ENCODE assay signal across 10 cellular contexts in genomic region chr18:63307555-63308200, GRCh38. TPM values are rescaled to one million over a fixed set of nuclear protein-coding genes. Genes with fewer than 3 reads are reported as not detected.
DNase-seq lines count a peak whose midpoint lies in the region; ATAC-seq and TF ChIP-seq lines count a peak whose summit lies in the region.
"Had no signal": no experiment of that assay in that cellular context is flagged by ENCODE, and none has a peak within 500 bp of the region (broad histone marks: within the 10 kb centered on the region; RNA-seq: fewer than 3 reads in every experiment).

No MANE protein-coding gene starts in this region.

- ATAC-seq in HG03039 (IDR thresholded peaks at IDR 0.05; ENCODE audit: unreplicated experiment) = no peak

- H3K9me3 ChIP-seq in fibroblast of lung (ENCODE audit: control insufficient read depth, insufficient read depth, low read depth, low read length) = no peaks in the 10 kb centered on the region

- H4K20me1 ChIP-seq in fibroblast of lung (ENCODE audit: control insufficient read depth, extremely low read depth, insufficient read depth, low read length) = no peaks in the 10 kb centered on the region

- H3K36me3 ChIP-seq in fibroblast of lung (ENCODE audit: control insufficient read depth, insufficient read depth, low read length) = no peaks in the 10 kb centered on the region

- no peak for TF ChIP-seq CTCF in fibroblast of lung (conservative IDR thresholded peaks at IDR 0.05 in 1 of 2, IDR thresholded peaks at IDR 0.05 in 1 of 2; ENCODE audit: low read depth in 1 of 2, low read length in 2 of 2)

- in situ Hi-C loops in G401 (cut with HindIII; ENCODE audit: low sequenced_read_pairs) = loop anchor here (25.0 kb wide), 1 partner anchor 170 kb away; no protein-coding TSS in a partner anchor

- peak; percentile 62 for DNase-seq in G401 (ENCODE audit: low spot score)
- peak; percentile 28 for DNase-seq in NCI-H2171 (lab: John Stamatoyannopoulos, UW)
- peak; percentile 15 to 22 for DNase-seq in fibroblast of lung (ENCODE audit: low read depth in 2 of 2)
- peak; percentile 67 for DNase-seq in renal cortical epithelial cell (ENCODE audit: low read depth)
- no peak for DNase-seq in AG08395 (ENCODE audit: low spot score)
- no peak for DNase-seq in effector CD4-positive, alpha-beta T cell
- DNase-seq: NCI-H748 treated with DMSO at 0.1 percent for 48 hours, T1000 had no signal

- H3K4me2 ChIP-seq in fibroblast of lung (ENCODE audit: extremely low read depth, insufficient read depth, low read length) = no peak overlapping the region

- H3K27ac ChIP-seq in fibroblast of lung (ENCODE audit: insufficient read depth, low read length) = no peak overlapping the region
- H3K27ac ChIP-seq: parathyroid adenoma had no signal

- H3K4me1 ChIP-seq in fibroblast of lung (ENCODE audit: control insufficient read depth, extremely low read depth, insufficient read depth, low read length) = no peaks in the 10 kb centered on the region
- H3K4me1 ChIP-seq: parathyroid adenoma had no signal

- no peak overlapping the region for H2AFZ ChIP-seq in fibroblast of lung (ENCODE audit: low read length)
- H2AFZ ChIP-seq: parathyroid adenoma had no signal

- H3K27me3 ChIP-seq in fibroblast of lung (ENCODE audit: control insufficient read depth, insufficient read depth, low read length) = no peaks in the 10 kb centered on the region

- no peaks in the 10 kb centered on the region for H3K79me2 ChIP-seq in fibroblast of lung (ENCODE audit: control insufficient read depth, insufficient read depth, low read length)

- H3K9ac ChIP-seq in fibroblast of lung (ENCODE audit: insufficient read depth, low read length) = no peak overlapping the region
- H3K9ac ChIP-seq: parathyroid adenoma had no signal

- H3K4me3 ChIP-seq in fibroblast of lung (replicated peaks in 1 of 4; ENCODE audit: control extremely low read depth in 1 of 4, insufficient read depth in 1 of 4, low read depth in 3 of 4, low read length in 4 of 4) = no peak overlapping the region

RNA-seq across cellular contexts. Expression of gene BCL2, which starts 11.9 kb away (rescaled TPM):
- total RNA-seq in G401 (2014; rRNA removed; shearing (Covaris generic)) = 9.9 and 18.2 TPM in 2 replicates
- 3.6 and 9.0 TPM in 2 replicates for total RNA-seq in fibroblast of lung
- 1.4 and 1.5 TPM in 2 replicates for polyA plus RNA-seq in fibroblast of lung
- polyA plus RNA-seq in fibroblast of lung (2012) = 1.1 and 1.5 TPM in 2 replicates
- 0.43 and 0.82 TPM in 2 replicates for polyA minus RNA-seq in fibroblast of lung (ENCODE audit: low replicate concordance)
- total RNA-seq in renal cortical epithelial cell = 6.3 and 30.2 TPM in 2 replicates

RNA-seq across cellular contexts. Expression of gene KDSR, which starts 59.3 kb away (rescaled TPM):
- total RNA-seq in G401 (2014; rRNA removed; shearing (Covaris generic)) = 23.3 and 27.1 TPM in 2 replicates
- 42.6 and 43.3 TPM in 2 replicates for total RNA-seq in fibroblast of lung
- polyA plus RNA-seq in fibroblast of lung = 54.1 and 61.8 TPM in 2 replicates
- 44.2 and 54.7 TPM in 2 replicates for polyA plus RNA-seq in fibroblast of lung (2012)
- polyA minus RNA-seq in fibroblast of lung (ENCODE audit: low replicate concordance) = 42.8 and 193 TPM in 2 replicates
- total RNA-seq in renal cortical epithelial cell = 26.2 and 75.1 TPM in 2 replicates

Comparison
In these comparisons a context has a peak if more than half of its experiments do, and no peak if none do; other contexts are left out.
1. DNase-seq: peak in G401 (single experiment), NCI-H2171 (single experiment), fibroblast of lung (2 of 2) and renal cortical epithelial cell (single experiment); none in AG08395 (single experiment) and effector CD4-positive, alpha-beta T cell (single experiment).